ENCODE assay signal across 14 cellular contexts in the genomic region with DNA sequence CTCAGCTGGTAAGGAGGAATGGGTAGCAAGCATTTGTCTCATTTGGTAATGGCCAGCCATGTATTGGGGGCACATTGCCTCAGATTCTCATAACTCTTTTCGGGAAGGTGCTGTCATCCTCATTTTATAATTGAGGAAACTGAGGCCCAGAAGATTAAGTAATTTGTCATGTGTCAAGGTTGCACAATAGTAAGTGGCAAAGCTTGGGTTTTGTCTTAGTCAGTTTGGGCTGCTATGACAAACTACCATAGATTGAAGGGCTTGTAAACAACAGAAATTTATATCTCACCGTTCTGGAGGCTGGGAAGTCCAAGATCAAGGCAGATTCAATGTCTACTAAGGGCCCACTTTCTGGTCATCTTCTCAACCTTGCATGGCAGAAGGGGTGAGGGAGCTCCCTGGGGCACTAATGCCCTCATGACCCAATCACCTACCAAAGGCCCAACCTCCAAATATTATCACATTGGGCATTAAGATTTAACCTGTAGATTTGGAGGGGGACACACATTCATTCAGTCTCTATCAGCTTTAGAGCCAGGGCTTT.
"Had no signal": no experiment of that assay in that cellular context is flagged by ENCODE, and none has a peak within 500 bp of the region (broad histone marks: within the 10 kb centered on the region; RNA-seq: fewer than 3 reads in every experiment).

No MANE protein-coding gene starts in this region.

- H3K27ac Mint-ChIP-seq: naive thymus-derived CD4-positive, alpha-beta T cell had no signal

- H3K4me1 ChIP-seq: sigmoid colon, uterus had no signal

- DNase-seq: cortex of kidney; erythroblast; heart left ventricle; naive thymus-derived CD4-positive, alpha-beta T cell; posterior cingulate gyrus; sigmoid colon; stimulated activated CD4-positive, alpha-beta T cell treated with anti-CD3 and anti-CD28 coated beads, Interleukin-12 subunit alpha, Interleukin-12 subunit beta, amount 100 ng/mL, for 4 hours; stimulated activated naive CD4-positive, alpha-beta T cell treated with Interleukin-2 at 50 U/mL for 16 hours; tibial artery; upper lobe of left lung; uterus had no signal

- H3K27me3 ChIP-seq: heart left ventricle, sigmoid colon, suprapubic skin, tibial artery, upper lobe of left lung, uterus had no signal

- H3K4me3 Mint-ChIP-seq: naive thymus-derived CD4-positive, alpha-beta T cell; neural crest cell had no signal

- H3K4me1 Mint-ChIP-seq: naive thymus-derived CD4-positive, alpha-beta T cell had no signal

- H3K36me3 ChIP-seq: heart left ventricle, sigmoid colon, suprapubic skin, tibial artery, upper lobe of left lung had no signal

- ATAC-seq: naive thymus-derived CD4-positive, alpha-beta T cell had no signal

- H3K27ac ChIP-seq: sigmoid colon, suprapubic skin, tibial artery, uterus had no signal

- H3K36me3 Mint-ChIP-seq: naive thymus-derived CD4-positive, alpha-beta T cell had no signal

- H3K9me3 Mint-ChIP-seq: neural crest cell had no signal

- H3K9me3 ChIP-seq: sigmoid colon, suprapubic skin, tibial artery, upper lobe of left lung, uterus had no signal

- H3K27me3 Mint-ChIP-seq: naive thymus-derived CD4-positive, alpha-beta T cell had no signal

- H3K4me3 ChIP-seq: heart left ventricle, sigmoid colon, skin epidermis, suprapubic skin, tibial artery, upper lobe of left lung, uterus had no signal
